ENCODE assay signal across 19 cellular contexts in genomic region chr3:171231361-171231760, GRCh38.
DNase-seq lines count a peak whose midpoint lies in the region; ATAC-seq, FAIRE-seq and TF ChIP-seq lines count a peak whose summit lies in the region.
"Had no signal": no experiment of that assay in that cellular context is flagged by ENCODE, and none has a peak within 500 bp of the region (broad histone marks: within the 10 kb centered on the region; RNA-seq: fewer than 3 reads in every experiment).

No MANE protein-coding gene starts in this region.

- no peak overlapping the region for H3K4me3 ChIP-seq in CD4-positive, CD25-positive, alpha-beta regulatory T cell (ENCODE audit: low read depth, low read length)
- H3K4me3 ChIP-seq in bronchial epithelial cell (ENCODE audit: low read depth, low read length): no peak overlapping the region
- H3K4me3 ChIP-seq in left lung: no peak overlapping the region
- H3K4me3 ChIP-seq: MG63, SJCRH30 had no signal

- peak overlapping the region in 2 of 3 donors; percentile 75 to 86 for H3K27ac Mint-ChIP-seq in CD4-positive, CD25-positive, alpha-beta regulatory T cell

- TF ChIP-seq POLR2A in GM12891 (IDR thresholded peaks at IDR 0.05; ENCODE audit: low read depth, low read length): no peak

- H3K4me1 Mint-ChIP-seq in CD4-positive, CD25-positive, alpha-beta regulatory T cell: peaks cover 34 to 71% (median 49%) of the 10 kb centered on the region in 4 donors

- DNase-seq in CD4-positive, CD25-positive, alpha-beta regulatory T cell: no peak
- DNase-seq in GM12891 (ENCODE audit: insufficient read length, low spot score) (no peak), bronchial epithelial cell (ENCODE audit: low read depth) (peak; percentile 49), left lung (no peak), SW480 (ENCODE audit: low spot score) (no peak)
- DNase-seq: ACHN, MG63, NCI-H1048, NCI-H1436, NCI-H1930, NCI-H2171, NCI-H526 treated with DMSO at 0.1 percent for 48 hours, SJCRH30 had no signal

- peaks cover 11% of the 10 kb centered on the region for H3K4me1 ChIP-seq in CD4-positive, CD25-positive, alpha-beta regulatory T cell (ENCODE audit: control insufficient read depth, insufficient read depth, low read length, poor library complexity, severe bottlenecking)
- no peaks in the 10 kb centered on the region for H3K4me1 ChIP-seq in left lung
- H3K4me1 ChIP-seq: SJCRH30 had no signal

- H3K27me3 Mint-ChIP-seq in CD4-positive, CD25-positive, alpha-beta regulatory T cell: no peaks in the 10 kb centered on the region

- ATAC-seq in CD4-positive, CD25-positive, alpha-beta regulatory T cell (ENCODE audit: low read depth in 2 of 2): no peak
- peak; percentile 67 for ATAC-seq in esophagus mucosa
- ATAC-seq in left lung: no peak
- no peak for ATAC-seq in HG02870 (IDR thresholded peaks at IDR 0.05; ENCODE audit: unreplicated experiment)
- ATAC-seq: Panc1 had no signal

- peaks cover 0 to 3% (median under 1%) of the 10 kb centered on the region in 7 donors for H3K9me3 Mint-ChIP-seq in CD4-positive, CD25-positive, alpha-beta regulatory T cell

- no peak overlapping the region for H3K4me3 Mint-ChIP-seq in CD4-positive, CD25-positive, alpha-beta regulatory T cell

- FAIRE-seq in GM12891 (lab: Jason Lieb, UNC) (peak; percentile 20), bronchial epithelial cell (lab: Jason Lieb, UNC) (no peak)
- FAIRE-seq: D721Med, GM12892, GM18507 had no signal

- H3K36me3 Mint-ChIP-seq in CD4-positive, CD25-positive, alpha-beta regulatory T cell: peaks cover 34% of the 10 kb centered on the region

- intact Hi-C loops in left lung (cut with DNase I): no loop called here

- peaks cover under 1% of the 10 kb centered on the region in 2 experiments for H3K9me3 ChIP-seq in CD4-positive, CD25-positive, alpha-beta regulatory T cell (ENCODE audit: control insufficient read depth in 2 of 2, low read length in 2 of 2)
- no peaks in the 10 kb centered on the region for H3K9me3 ChIP-seq in left lung
- H3K9me3 ChIP-seq: MG63, SJCRH30 had no signal

- no peak overlapping the region for H3K27ac ChIP-seq in CD4-positive, CD25-positive, alpha-beta regulatory T cell (ENCODE audit: insufficient read depth, low read length, poor library complexity, severe bottlenecking)
- H3K27ac ChIP-seq in left lung: no peak overlapping the region
- H3K27ac ChIP-seq: SJCRH30 had no signal

- no peaks in the 10 kb centered on the region for H3K27me3 ChIP-seq in CD4-positive, CD25-positive, alpha-beta regulatory T cell (ENCODE audit: control insufficient read depth, insufficient read depth, low read length)
- H3K27me3 ChIP-seq in bronchial epithelial cell (ENCODE audit: control insufficient read depth, insufficient read depth, low read length): no peaks in the 10 kb centered on the region
- H3K27me3 ChIP-seq in left lung: no peaks in the 10 kb centered on the region
- H3K27me3 ChIP-seq: MG63, SJCRH30 had no signal

- H3K36me3 ChIP-seq in CD4-positive, CD25-positive, alpha-beta regulatory T cell (ENCODE audit: control insufficient read depth, insufficient read depth, low read length): peaks cover 17% of the 10 kb centered on the region
- H3K36me3 ChIP-seq in bronchial epithelial cell (ENCODE audit: control insufficient read depth, insufficient read depth, low read length): no peaks in the 10 kb centered on the region
- no peaks in the 10 kb centered on the region for H3K36me3 ChIP-seq in left lung
- H3K36me3 ChIP-seq: MG63, SJCRH30 had no signal

- TF ChIP-seq CTCF in bronchial epithelial cell (IDR thresholded peaks at IDR 0.05; ENCODE audit: insufficient read depth, low read length, severe bottlenecking) (no peak), left lung (IDR thresholded peaks at IDR 0.05) (no peak)

TF ChIP-seq in GM12891, 5 proteins besides CTCF, POLR2A, EP300 and RAD21:
- no peak for TF ChIP-seq SPI1 (IDR thresholded peaks at IDR 0.05; ENCODE audit: low read depth, low read length)
- TF ChIP-seq TAF1 (IDR thresholded peaks at IDR 0.05; ENCODE audit: low read depth, low read length): no peak
- TF ChIP-seq POU2F2 (IDR thresholded peaks at IDR 0.05; ENCODE audit: low read depth, low read length): no peak
- no peak for TF ChIP-seq POLR2AphosphoS5 (IDR thresholded peaks at IDR 0.05; ENCODE audit: low read depth, low read length)
- no peak for TF ChIP-seq PAX5 (IDR thresholded peaks at IDR 0.05; ENCODE audit: insufficient read depth, low read length, severe bottlenecking)
